ENCODE assay signal across 24 cellular contexts in genomic region chr11:98725471-98725870, GRCh38.
"Had no signal": no experiment of that assay in that cellular context is flagged by ENCODE, and none has a peak within 500 bp of the region (broad histone marks: within the 10 kb centered on the region; RNA-seq: fewer than 3 reads in every experiment).

No MANE protein-coding gene starts in this region.

- H3K36me3 ChIP-seq: neural progenitor cell, ovary, right lobe of liver, sigmoid colon, stomach, thoracic aorta, thyroid gland, tibial nerve, upper lobe of left lung, vagina had no signal

- H3K27ac ChIP-seq: neural progenitor cell, ovary, parathyroid adenoma, psoas muscle, right lobe of liver, sigmoid colon, stomach, thoracic aorta, thyroid gland, tibial nerve, upper lobe of left lung, vagina had no signal

- H3K9ac ChIP-seq: neural progenitor cell, parathyroid adenoma had no signal

- DNase-seq: occipital lobe; ovary; posterior cingulate gyrus; psoas muscle; right cardiac atrium; right lobe of liver; sigmoid colon; small intestine; stimulated activated CD4-positive, alpha-beta T cell treated with anti-CD3 and anti-CD28 coated beads, Interleukin-15, amount 100 ng/mL, for 24 hours; stimulated activated CD4-positive, alpha-beta T cell treated with anti-CD3 and anti-CD28 coated beads, Interleukin-2, amount 100 ng/mL, for 24 hours; stimulated activated CD4-positive, alpha-beta T cell treated with anti-CD3 and anti-CD28 coated beads, Interleukin-2, amount 100 ng/mL, for 48 hours; stimulated activated CD4-positive, alpha-beta T cell treated with anti-CD3 and anti-CD28 coated beads, Interleukin-4, amount 100 ng/mL, for 24 hours; stimulated activated naive B cell treated with anti-CD40 and anti-IgM and Interleukin-4, amounts not matched to agents 10 μg/mL and 1 μg/mL and 100 μg/mL, for 72 hours; stimulated activated naive CD4-positive, alpha-beta T cell treated with Interleukin-2 at 50 U/mL for 16 hours; stomach; thyroid gland; trophoblast cell; upper lobe of left lung had no signal

- H3K79me2 ChIP-seq: parathyroid adenoma had no signal

- H2AFZ ChIP-seq: neural progenitor cell, parathyroid adenoma had no signal

- H3K9me3 ChIP-seq: ovary, psoas muscle, right lobe of liver, sigmoid colon, thoracic aorta, thyroid gland, tibial nerve, vagina had no signal

- H3K27me3 ChIP-seq: neural progenitor cell, ovary, right lobe of liver, sigmoid colon, stomach, thyroid gland, tibial nerve, upper lobe of left lung, vagina had no signal

- ATAC-seq: psoas muscle; right cardiac atrium; right lobe of liver; stimulated activated effector memory CD8-positive, alpha-beta T cell treated with anti-CD3 and anti-CD28 coated beads, Interleukin-12 subunit alpha, Interleukin-12 subunit beta, amount 100 ng/mL, for 72 hours; stimulated activated naive B cell treated with anti-CD40 and anti-IgM and Interleukin-4, amounts not matched to agents 10 μg/mL and 1 μg/mL and 100 μg/mL, for 72 hours had no signal

- H3K4me2 ChIP-seq: neural progenitor cell had no signal

- H3K4me3 ChIP-seq: neural progenitor cell, ovary, psoas muscle, right lobe of liver, sigmoid colon, stomach, thoracic aorta, thyroid gland, tibial nerve, upper lobe of left lung, vagina had no signal

- H3K4me1 ChIP-seq: neural progenitor cell, parathyroid adenoma, psoas muscle, right lobe of liver, sigmoid colon, stomach, thyroid gland, tibial nerve, upper lobe of left lung, vagina had no signal
